In the genomic region with DNA sequence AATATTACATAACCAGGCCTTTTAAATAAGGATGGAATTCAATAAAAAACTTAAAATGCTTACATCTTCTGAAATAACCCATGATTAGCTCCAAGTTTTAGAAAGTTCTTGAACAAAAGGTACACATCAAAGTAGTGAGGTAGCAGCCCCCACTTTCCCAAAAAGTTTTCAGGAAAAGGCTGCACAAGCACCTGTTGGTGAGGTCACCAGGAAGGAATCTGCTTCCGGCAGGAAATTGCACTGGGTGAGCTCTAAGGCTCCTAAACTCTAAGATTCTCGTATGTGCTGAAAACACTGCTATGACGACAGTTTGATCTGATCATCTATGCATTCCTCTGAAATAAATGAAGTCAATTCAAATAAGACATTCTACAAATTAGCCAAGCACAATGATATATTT, we compare ENCODE assay signal across 12 cellular contexts.
DNase-seq lines count a peak whose midpoint lies in the region; ATAC-seq, FAIRE-seq and TF ChIP-seq lines count a peak whose summit lies in the region.
"Had no signal": no experiment of that assay in that cellular context is flagged by ENCODE, and none has a peak within 500 bp of the region (broad histone marks: within the 10 kb centered on the region; RNA-seq: fewer than 3 reads in every experiment).

No MANE protein-coding gene starts in this region.

- H3K27ac Mint-ChIP-seq in nephron progenitor cell, result peak overlapping the region; percentile 22
- H3K27ac Mint-ChIP-seq: T-helper 17 cell had no signal

- H3K4me1 ChIP-seq in RWPE2 (ENCODE audit: insufficient read depth, poor library complexity, severe bottlenecking), result peaks cover 30% of the 10 kb centered on the region

- H3K4me3 Mint-ChIP-seq in nephron progenitor cell, result no peak overlapping the region
- H3K4me3 Mint-ChIP-seq: T-helper 17 cell had no signal

- no peaks in the 10 kb centered on the region for H3K27me3 ChIP-seq in RWPE2 (ENCODE audit: insufficient read depth, poor library complexity, severe bottlenecking)

- H3K36me3 ChIP-seq in RWPE2 (ENCODE audit: low read depth), result no peaks in the 10 kb centered on the region

- no peak for TF ChIP-seq POLR2A in H54 (IDR thresholded peaks at IDR 0.05; ENCODE audit: low read depth, low read length)

- TF ChIP-seq CTCF in RWPE2 (IDR thresholded peaks at IDR 0.05; ENCODE audit: poor library complexity, severe bottlenecking) (no peak), fibroblast of pulmonary artery (IDR thresholded peaks at IDR 0.05; ENCODE audit: low read length, missing control alignments) (no peak), nephron progenitor cell (IDR thresholded peaks at IDR 0.05) (no peak)

- no peaks in the 10 kb centered on the region for H3K36me3 Mint-ChIP-seq in nephron progenitor cell (ENCODE audit: low read depth)

- FAIRE-seq in H54 (lab: Jason Lieb, UNC), result peak; percentile 98

- H3K27me3 Mint-ChIP-seq in nephron progenitor cell (ENCODE audit: low read depth, poor library complexity), result peaks cover 4% of the 10 kb centered on the region
- H3K27me3 Mint-ChIP-seq: T-helper 17 cell had no signal

- H3K9me3 ChIP-seq in RWPE2 (ENCODE audit: severe bottlenecking), result no peaks in the 10 kb centered on the region

- H3K9me3 Mint-ChIP-seq in nephron progenitor cell, result no peaks in the 10 kb centered on the region

- DNase-seq in H54 (ENCODE audit: insufficient read length, low spot score), result peak; percentile 74
- peak; percentile 77 for DNase-seq in RWPE2 (ENCODE audit: low spot score)
- DNase-seq in fibroblast of pulmonary artery (ENCODE audit: low read depth), result peak; percentile 71
- DNase-seq in nephron progenitor cell, result no peak
- no peak for DNase-seq in NCI-H2227 (lab: John Stamatoyannopoulos, UW; ENCODE audit: unreplicated experiment)
- no peak for DNase-seq in SHP77 (lab: John Stamatoyannopoulos, UW)
- DNase-seq: activated CD8-positive, alpha-beta memory T cell treated with anti-CD3 and anti-CD28 coated beads, Interleukin-2, amount 50 U/mL, for 48 hours; stimulated activated naive CD4-positive, alpha-beta T cell treated with Interleukin-2 at 50 U/mL for 16 hours; T-helper 17 cell had no signal

- H3K4me1 Mint-ChIP-seq in nephron progenitor cell, result peaks cover 25% of the 10 kb centered on the region
- H3K4me1 Mint-ChIP-seq: T-helper 17 cell had no signal

- peak overlapping the region; percentile 93 for H3K27ac ChIP-seq in RWPE2 (ENCODE audit: poor library complexity, severe bottlenecking)

- ATAC-seq in RWPE2 (ENCODE audit: low read depth) (peak; percentile 97), HG02798 (IDR thresholded peaks at IDR 0.05; ENCODE audit: poor library complexity, unreplicated experiment) (no peak), GM19023 (IDR thresholded peaks at IDR 0.05; ENCODE audit: unreplicated experiment) (no peak)
- ATAC-seq: left lobe of liver, T-helper 17 cell had no signal

- H3K4me3 ChIP-seq in RWPE2 (ENCODE audit: severe bottlenecking) (no peak overlapping the region), fibroblast of pulmonary artery (replicated peaks; ENCODE audit: low read depth, low read length) (no peak overlapping the region)

Comparison
In these comparisons a context has a peak if more than half of its experiments do, and no peak if none do; other contexts are left out.
1. DNase-seq: peak in H54 (single experiment), RWPE2 (single experiment) and fibroblast of pulmonary artery (single experiment); none in nephron progenitor cell (single experiment), NCI-H2227 (single experiment) and SHP77 (0 of 2).